ENCODE assay signal across 1 cellular context in the genomic region with DNA sequence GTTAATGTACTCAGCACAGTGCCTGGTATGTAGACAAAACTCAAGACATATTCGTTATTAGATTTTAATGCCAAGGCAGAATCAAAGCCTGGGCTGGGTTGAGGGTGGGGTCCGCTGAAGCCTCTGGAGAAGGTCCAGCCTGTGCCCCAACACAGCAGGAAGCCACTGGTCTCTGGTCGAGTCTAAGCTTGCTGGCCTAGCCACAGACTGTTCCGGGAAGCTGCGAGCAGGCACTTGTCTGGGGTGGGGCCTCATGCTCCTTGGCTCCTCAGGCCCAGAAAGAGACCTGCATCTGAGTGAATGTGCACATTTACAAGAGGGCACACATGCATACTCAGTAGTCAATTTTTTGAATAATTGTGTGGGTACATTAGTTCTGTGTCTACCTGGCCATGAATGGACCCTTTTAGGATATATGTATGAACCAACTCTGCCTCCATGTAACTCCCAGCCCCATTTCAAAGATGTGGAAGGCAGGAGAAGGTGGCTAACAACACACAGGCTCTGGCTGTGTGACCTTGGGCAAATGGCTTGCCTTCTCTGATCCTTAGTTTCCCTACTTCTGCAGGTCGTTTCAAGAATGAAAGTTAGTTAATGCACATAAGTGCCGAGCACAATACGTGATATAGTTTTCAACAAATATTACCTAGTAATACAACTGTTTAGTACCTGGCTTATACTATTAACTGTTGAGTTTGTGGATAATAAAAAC.
TF ChIP-seq lines count a peak whose summit lies in the region.

No MANE protein-coding gene starts in this region.

TF ChIP-seq in HepG2, 621 proteins besides CTCF, POLR2A, EP300 and RAD21:
- peak; percentile 43; the same call in 1 of the 2 replicates for TF ChIP-seq ZNF768 (CRISPR knock-in tag; IDR thresholded peaks at IDR 0.05)
- no peak for TF ChIP-seq ZNF761 (CRISPR knock-in tag; conservative IDR thresholded peaks at IDR 0.05)
- TF ChIP-seq, protein P1, sequence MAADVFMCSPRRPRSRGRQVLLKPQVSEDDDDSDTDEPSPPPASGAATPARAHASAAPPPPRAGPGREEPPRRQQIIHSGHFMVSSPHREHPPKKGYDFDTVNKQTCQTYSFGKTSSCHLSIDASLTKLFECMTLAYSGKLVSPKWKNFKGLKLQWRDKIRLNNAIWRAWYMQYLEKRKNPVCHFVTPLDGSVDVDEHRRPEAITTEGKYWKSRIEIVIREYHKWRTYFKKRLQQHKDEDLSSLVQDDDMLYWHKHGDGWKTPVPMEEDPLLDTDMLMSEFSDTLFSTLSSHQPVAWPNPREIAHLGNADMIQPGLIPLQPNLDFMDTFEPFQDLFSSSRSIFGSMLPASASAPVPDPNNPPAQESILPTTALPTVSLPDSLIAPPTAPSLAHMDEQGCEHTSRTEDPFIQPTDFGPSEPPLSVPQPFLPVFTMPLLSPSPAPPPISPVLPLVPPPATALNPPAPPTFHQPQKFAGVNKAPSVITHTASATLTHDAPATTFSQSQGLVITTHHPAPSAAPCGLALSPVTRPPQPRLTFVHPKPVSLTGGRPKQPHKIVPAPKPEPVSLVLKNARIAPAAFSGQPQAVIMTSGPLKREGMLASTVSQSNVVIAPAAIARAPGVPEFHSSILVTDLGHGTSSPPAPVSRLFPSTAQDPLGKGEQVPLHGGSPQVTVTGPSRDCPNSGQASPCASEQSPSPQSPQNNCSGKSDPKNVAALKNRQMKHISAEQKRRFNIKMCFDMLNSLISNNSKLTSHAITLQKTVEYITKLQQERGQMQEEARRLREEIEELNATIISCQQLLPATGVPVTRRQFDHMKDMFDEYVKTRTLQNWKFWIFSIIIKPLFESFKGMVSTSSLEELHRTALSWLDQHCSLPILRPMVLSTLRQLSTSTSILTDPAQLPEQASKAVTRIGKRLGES (CRISPR knock-in tag; IDR thresholded peaks at IDR 0.05; ENCODE audit: borderline replicate concordance) = no peak
TF ChIP-seq in HepG2: peak in this region for 1.
